ENCODE assay signal across 22 cellular contexts in genomic region chr20:36582322-36582721, GRCh38. TPM values are rescaled to one million over a fixed set of nuclear protein-coding genes. Genes with fewer than 3 reads are reported as not detected.
DNase-seq lines count a peak whose midpoint lies in the region; ATAC-seq lines count a peak whose summit lies in the region.
"Had no signal": no experiment of that assay in that cellular context is flagged by ENCODE, and none has a peak within 500 bp of the region (broad histone marks: within the 10 kb centered on the region; RNA-seq: fewer than 3 reads in every experiment).

No MANE protein-coding gene starts in this region.

- POLR2A ChIA-PET in T-cell (lab: Charles Lee): no interaction called here

- CTCF ChIA-PET in activated naive CD4-positive, alpha-beta T cell treated with anti-CD3 and anti-CD28 coated beads, Interleukin-2, amount 10 ng/mL, durations not matched to agents 7 days and 5 days (lab: Charles Lee): interaction anchor here (3.7 kb wide), 1 partner anchor 23 kb away, joined by 11 read pairs; the partner anchor contains the start of gene RAB5IF
- CTCF ChIA-PET in T-cell (lab: Charles Lee): no interaction called here

- DNase-seq in activated naive CD4-positive, alpha-beta T cell treated with anti-CD3 and anti-CD28 coated beads, Interleukin-2, amount 10 ng/mL, durations not matched to agents 7 days and 5 days: peak; percentile 51
- no peak for DNase-seq in activated naive CD4-positive, alpha-beta T cell treated with anti-CD3 and anti-CD28 coated beads, Interleukin-2, amount 50 U/mL, for 16 hours
- peak in 11 of 34 experiments; percentile 13 to 38 (median 25) for DNase-seq in T-cell
- no peak for DNase-seq in activated naive CD8-positive, alpha-beta T cell treated with anti-CD3 and anti-CD28 coated beads, Interleukin-2, amount 50 U/mL, for 24 hours
- no peak for DNase-seq in stimulated activated naive CD8-positive, alpha-beta T cell treated with anti-CD3 and anti-CD28 coated beads, Interleukin-15, Interleukin-2, amounts not matched to agents 100 U/mL and 50 U/mL, for 24 hours
- DNase-seq in COLO829 (ENCODE audit: low spot score): no peak
- no peak for DNase-seq in cerebellar cortex (ENCODE audit: low spot score)
- DNase-seq: activated CD8-positive, alpha-beta memory T cell treated with anti-CD3 and anti-CD28 coated beads, Interleukin-2, amount 50 U/mL, for 4 hours; dermis blood vessel endothelial cell; foreskin melanocyte; IMR-90; mammary epithelial cell; MM.1S; NCI-H1694; NCI-H774; pancreas; PC-9; SIG-M5; sigmoid colon; stimulated activated CD4-positive, alpha-beta T cell treated with anti-CD3 and anti-CD28 coated beads, Interleukin-2, amount 100 ng/mL, for 48 hours; testis had no signal

- no peaks in the 10 kb centered on the region for H3K27me3 Mint-ChIP-seq in activated naive CD4-positive, alpha-beta T cell treated with anti-CD3 and anti-CD28 coated beads, Interleukin-2, amount 10 ng/mL, durations not matched to agents 7 days and 5 days
- H3K27me3 Mint-ChIP-seq in T-cell: no peaks in the 10 kb centered on the region
- no peaks in the 10 kb centered on the region for H3K27me3 Mint-ChIP-seq in activated naive CD8-positive, alpha-beta T cell treated with anti-CD3 and anti-CD28 coated beads, Interleukin-2, amount 50 U/mL, for 24 hours

- H3K4me3 Mint-ChIP-seq in activated naive CD4-positive, alpha-beta T cell treated with anti-CD3 and anti-CD28 coated beads, Interleukin-2, amount 10 ng/mL, durations not matched to agents 7 days and 5 days: no peak overlapping the region
- no peak overlapping the region for H3K4me3 Mint-ChIP-seq in T-cell
- H3K4me3 Mint-ChIP-seq in activated naive CD8-positive, alpha-beta T cell treated with anti-CD3 and anti-CD28 coated beads, Interleukin-2, amount 50 U/mL, for 24 hours: no peak overlapping the region

- ATAC-seq in T-cell (replicated peaks in 1 of 4) (peak; percentile 69 to 90 (median 80)), HG03378 (IDR thresholded peaks at IDR 0.05; ENCODE audit: unreplicated experiment) (no peak)
- ATAC-seq in activated naive CD8-positive, alpha-beta T cell treated with anti-CD3 and anti-CD28 coated beads, Interleukin-2, amount 50 U/mL, for 24 hours: peak; percentile 80
- peak; percentile 70 for ATAC-seq in stimulated activated naive CD8-positive, alpha-beta T cell treated with anti-CD3 and anti-CD28 coated beads, Interleukin-15, Interleukin-2, amounts not matched to agents 100 U/mL and 50 U/mL, for 24 hours
- ATAC-seq: pancreas had no signal

- H3K27ac Mint-ChIP-seq in activated naive CD4-positive, alpha-beta T cell treated with anti-CD3 and anti-CD28 coated beads, Interleukin-2, amount 10 ng/mL, durations not matched to agents 7 days and 5 days: peak overlapping the region; percentile 33
- peak overlapping the region; percentile 75 to 81 for H3K27ac Mint-ChIP-seq in T-cell
- peak overlapping the region; percentile 72 for H3K27ac Mint-ChIP-seq in activated naive CD8-positive, alpha-beta T cell treated with anti-CD3 and anti-CD28 coated beads, Interleukin-2, amount 50 U/mL, for 24 hours

- no peaks in the 10 kb centered on the region for H3K9me3 Mint-ChIP-seq in activated naive CD4-positive, alpha-beta T cell treated with anti-CD3 and anti-CD28 coated beads, Interleukin-2, amount 10 ng/mL, durations not matched to agents 7 days and 5 days
- no peaks in the 10 kb centered on the region for H3K9me3 Mint-ChIP-seq in T-cell
- no peaks in the 10 kb centered on the region for H3K9me3 Mint-ChIP-seq in activated naive CD8-positive, alpha-beta T cell treated with anti-CD3 and anti-CD28 coated beads, Interleukin-2, amount 50 U/mL, for 24 hours

- H3K4me1 Mint-ChIP-seq in activated naive CD4-positive, alpha-beta T cell treated with anti-CD3 and anti-CD28 coated beads, Interleukin-2, amount 10 ng/mL, durations not matched to agents 7 days and 5 days: peaks cover 25% of the 10 kb centered on the region
- H3K4me1 Mint-ChIP-seq in T-cell: peaks cover 24 to 27% (median 25%) of the 10 kb centered on the region in 3 donors
- H3K4me1 Mint-ChIP-seq in activated naive CD8-positive, alpha-beta T cell treated with anti-CD3 and anti-CD28 coated beads, Interleukin-2, amount 50 U/mL, for 24 hours: peaks cover 39% of the 10 kb centered on the region

- peaks cover 40% of the 10 kb centered on the region for H3K36me3 Mint-ChIP-seq in activated naive CD4-positive, alpha-beta T cell treated with anti-CD3 and anti-CD28 coated beads, Interleukin-2, amount 10 ng/mL, durations not matched to agents 7 days and 5 days
- H3K36me3 Mint-ChIP-seq in T-cell: peaks cover 32% of the 10 kb centered on the region
- H3K36me3 Mint-ChIP-seq in activated naive CD8-positive, alpha-beta T cell treated with anti-CD3 and anti-CD28 coated beads, Interleukin-2, amount 50 U/mL, for 24 hours (ENCODE audit: low read depth): peaks cover 39% of the 10 kb centered on the region

RNA-seq across cellular contexts. Expression of gene TGIF2, which starts 8.9 kb away (rescaled TPM):
- 10 to 100 TPM; 31.2 to 39.7 (median 35.6) TPM for total RNA-seq in T-cell

RNA-seq across cellular contexts. Expression of gene RAB5IF, which starts 23.3 kb away (rescaled TPM):
- 10 to 100 TPM; 53.6 to 72.2 (median 59.9) TPM for total RNA-seq in T-cell

RNA-seq across cellular contexts. Expression of gene MYL9, which starts 41.0 kb away (rescaled TPM):
- 1 to 10 TPM in 4 of 5 donors, not detected in 1; 1.3 to 2.8 (median 1.7) TPM for total RNA-seq in T-cell
